ENCODE assay signal across 10 cellular contexts in genomic region chr1:8097908-8098307, GRCh38.
DNase-seq lines count a peak whose midpoint lies in the region; ATAC-seq and TF ChIP-seq lines count a peak whose summit lies in the region.
"Had no signal": no experiment of that assay in that cellular context is flagged by ENCODE, and none has a peak within 500 bp of the region (broad histone marks: within the 10 kb centered on the region; RNA-seq: fewer than 3 reads in every experiment).

No MANE protein-coding gene starts in this region.

- TF ChIP-seq RAD21 in Ishikawa (IDR thresholded peaks at IDR 0.05; ENCODE audit: low read depth): no peak

- H3K36me3 ChIP-seq in endocrine pancreas (ENCODE audit: control insufficient read depth, insufficient read depth, low read length) (no peaks in the 10 kb centered on the region), gastrocnemius medialis (no peaks in the 10 kb centered on the region)

- H3K4me1 ChIP-seq in endocrine pancreas (ENCODE audit: control insufficient read depth, insufficient read depth, low read length) (peaks cover 27% of the 10 kb centered on the region), gastrocnemius medialis (peaks cover 6 to 19% of the 10 kb centered on the region in 2 donors)

- TF ChIP-seq EP300 in Ishikawa (IDR thresholded peaks at IDR 0.05; ENCODE audit: borderline replicate concordance): no peak

- in situ Hi-C loops in gastrocnemius medialis (cut with MboI; ENCODE audit: low sequenced_read_pairs in 4 of 4): no loop called here

- ATAC-seq in gastrocnemius medialis: no peak
- ATAC-seq in omental fat pad (ENCODE audit: low FRiP score): no peak

- H3K27me3 ChIP-seq in endocrine pancreas (ENCODE audit: control insufficient read depth, insufficient read depth, low read length): no peaks in the 10 kb centered on the region
- no peaks in the 10 kb centered on the region for H3K27me3 ChIP-seq in gastrocnemius medialis

- intact Hi-C loops in gastrocnemius medialis (cut with DNase I; ENCODE audit: low total_unique reads): no loop called here

- H3K9ac ChIP-seq in endocrine pancreas (ENCODE audit: control insufficient read depth, insufficient read depth, low read length): no peak overlapping the region

- DNase-seq in gastrocnemius medialis (no peak), omental fat pad (ENCODE audit: low spot score) (no peak), HPDE6-E6E7 (ENCODE audit: extremely low spot score) (no peak), UCSD-AML1 (lab: John Stamatoyannopoulos, UW; ENCODE audit: unreplicated experiment) (no peak)
- no peak for DNase-seq in activated CD4-positive, alpha-beta T cell treated with anti-CD3 and anti-CD28 coated beads, Interleukin-2, amount 50 U/mL, for 4 hours
- DNase-seq: cortex of kidney had no signal

- TF ChIP-seq POLR2A in gastrocnemius medialis (IDR thresholded peaks at IDR 0.05): no peak

- H3K9me3 ChIP-seq in endocrine pancreas (ENCODE audit: control insufficient read depth, low read length) (no peaks in the 10 kb centered on the region), gastrocnemius medialis (no peaks in the 10 kb centered on the region)

- H3K4me3 ChIP-seq in GM08714 (ENCODE audit: low read length): peak overlapping the region; percentile 39; the same call in 1 of the 2 replicates
- H3K4me3 ChIP-seq in endocrine pancreas (ENCODE audit: control insufficient read depth, insufficient read depth, low read length): peak overlapping the region; percentile 38
- no peak overlapping the region for H3K4me3 ChIP-seq in gastrocnemius medialis
- H3K4me3 ChIP-seq: SK-N-MC had no signal

- peak overlapping the region in 3 of 4 donors; percentile 67 to 75 (median 70) for H3K27ac ChIP-seq in gastrocnemius medialis
- H3K27ac ChIP-seq: SK-N-MC had no signal

- TF ChIP-seq CTCF in gastrocnemius medialis (IDR thresholded peaks at IDR 0.05 in 4 of 5, conservative IDR thresholded peaks at IDR 0.05 in 1 of 5): no peak
- no peak for TF ChIP-seq CTCF in omental fat pad (IDR thresholded peaks at IDR 0.05)

TF ChIP-seq in Ishikawa, 13 proteins besides CTCF, POLR2A, EP300 and RAD21:
- TF ChIP-seq EGR1 (IDR thresholded peaks at IDR 0.05) (0 out of 2 replicates have a peak, but pooled peaks have one; percentile 8), ZBTB7A (IDR thresholded peaks at IDR 0.05; ENCODE audit: low read depth) (no peak)

Comparison
In these comparisons a context has a peak if more than half of its experiments do, and no peak if none do; other contexts are left out.
1. H3K4me3 ChIP-seq: peak in GM08714 (single experiment) and endocrine pancreas (single experiment); none in gastrocnemius medialis (0 of 4).